Comparison of ENCODE assay signal across 26 cellular contexts in the genomic region with DNA sequence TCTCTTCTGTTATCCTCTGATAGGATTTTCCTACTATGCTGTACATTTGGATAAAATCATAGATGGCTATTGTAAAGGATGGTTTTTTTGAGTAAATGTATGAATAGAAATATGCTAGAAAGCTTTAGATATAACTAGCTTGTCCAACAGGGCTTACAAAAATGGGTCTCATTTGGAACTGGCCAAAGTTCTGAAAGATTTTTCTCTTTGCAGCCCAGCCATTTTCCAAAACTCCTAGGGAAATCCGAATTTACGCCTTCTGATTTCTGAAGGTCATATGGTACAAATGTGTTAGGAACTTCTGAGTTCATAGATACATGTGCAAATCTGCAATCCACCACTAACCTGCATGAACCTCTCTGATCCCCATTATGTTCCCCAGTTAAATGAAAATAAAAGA.
"Had no signal": no experiment of that assay in that cellular context is flagged by ENCODE, and none has a peak within 500 bp of the region (broad histone marks: within the 10 kb centered on the region; RNA-seq: fewer than 3 reads in every experiment).

No MANE protein-coding gene starts in this region.

- H3K36me3 ChIP-seq: stomach, suprapubic skin, thoracic aorta, thyroid gland, tibial artery, tibial nerve, transverse colon, upper lobe of left lung, upper lobe of right lung, uterus, vagina had no signal

- H3K27me3 ChIP-seq: stomach, suprapubic skin, testis, thyroid gland, tibial artery, tibial nerve, transverse colon, upper lobe of left lung, upper lobe of right lung, uterus, vagina had no signal

- DNase-seq: stimulated activated CD4-positive, alpha-beta T cell treated with anti-CD3 and anti-CD28 coated beads, Interleukin-2, amount 100 ng/mL, for 48 hours; stimulated activated CD4-positive, alpha-beta T cell treated with anti-CD3 and anti-CD28 coated beads, Interleukin-4, amount 100 ng/mL, for 1 hour; stimulated activated CD4-positive, alpha-beta T cell treated with anti-CD3 and anti-CD28 coated beads, Interleukin-4, amount 100 ng/mL, for 24 hours; stimulated activated CD4-positive, alpha-beta T cell treated with anti-CD3 and anti-CD28 coated beads, Interleukin-4, amount 100 ng/mL, for 4 hours; stimulated activated CD8-positive, alpha-beta memory T cell treated with anti-CD3 and anti-CD28 coated beads, Interleukin-4, amount 100 ng/mL, for 48 hours; stimulated activated naive B cell treated with anti-CD40 and anti-IgM and Interleukin-4, amounts not matched to agents 10 μg/mL and 1 μg/mL and 100 μg/mL, for 72 hours; stimulated activated naive CD4-positive, alpha-beta T cell; stimulated activated naive CD4-positive, alpha-beta T cell treated with Interleukin-2 at 50 U/mL for 16 hours; stimulated activated naive CD8-positive, alpha-beta T cell treated with anti-CD3 and anti-CD28 coated beads, Interleukin-15, amount 100 ng/mL, for 72 hours; stimulated activated naive CD8-positive, alpha-beta T cell treated with anti-CD3 and anti-CD28 coated beads, Interleukin-15, Interleukin-2, amounts not matched to agents 100 U/mL and 50 U/mL, for 24 hours; stomach; substantia nigra; testis; thyroid gland; tibial artery; transverse colon; trophoblast cell; upper lobe of left lung; upper lobe of right lung; uterus had no signal

- H3K27ac ChIP-seq: stomach, suprapubic skin, testis, thoracic aorta, thyroid gland, tibial artery, tibial nerve, transverse colon, upper lobe of left lung, upper lobe of right lung, uterus, vagina had no signal

- ATAC-seq: stimulated activated effector memory CD8-positive, alpha-beta T cell treated with anti-CD3 and anti-CD28 coated beads, Interleukin-12 subunit alpha, Interleukin-12 subunit beta, amount 100 ng/mL, for 72 hours; stimulated activated memory B cell treated with anti-CD40 and anti-IgM and Interleukin-4, amounts not matched to agents 10 μg/mL and 1 μg/mL and 100 μg/mL, for 72 hours; stimulated activated naive B cell treated with anti-CD40 and anti-IgM and Interleukin-4, amounts not matched to agents 10 μg/mL and 1 μg/mL and 100 μg/mL, for 72 hours; stimulated activated naive CD8-positive, alpha-beta T cell treated with anti-CD3 and anti-CD28 coated beads, Interleukin-15, amount 100 ng/mL, for 72 hours; stimulated activated naive CD8-positive, alpha-beta T cell treated with anti-CD3 and anti-CD28 coated beads, Interleukin-15, Interleukin-2, amounts not matched to agents 100 U/mL and 50 U/mL, for 24 hours; upper lobe of right lung had no signal

- H3K4me1 ChIP-seq: stomach, suprapubic skin, testis, thyroid gland, tibial artery, tibial nerve, transverse colon, upper lobe of left lung, upper lobe of right lung, uterus, vagina had no signal

- H3K4me3 ChIP-seq: stomach, suprapubic skin, testis, thoracic aorta, thyroid gland, tibial artery, tibial nerve, transverse colon, upper lobe of left lung, upper lobe of right lung, uterus, vagina had no signal

- H3K9me3 ChIP-seq: suprapubic skin, testis, thoracic aorta, thyroid gland, transverse colon, upper lobe of left lung, upper lobe of right lung, uterus, vagina had no signal
